ENCODE assay signal across 18 cellular contexts in the genomic region with DNA sequence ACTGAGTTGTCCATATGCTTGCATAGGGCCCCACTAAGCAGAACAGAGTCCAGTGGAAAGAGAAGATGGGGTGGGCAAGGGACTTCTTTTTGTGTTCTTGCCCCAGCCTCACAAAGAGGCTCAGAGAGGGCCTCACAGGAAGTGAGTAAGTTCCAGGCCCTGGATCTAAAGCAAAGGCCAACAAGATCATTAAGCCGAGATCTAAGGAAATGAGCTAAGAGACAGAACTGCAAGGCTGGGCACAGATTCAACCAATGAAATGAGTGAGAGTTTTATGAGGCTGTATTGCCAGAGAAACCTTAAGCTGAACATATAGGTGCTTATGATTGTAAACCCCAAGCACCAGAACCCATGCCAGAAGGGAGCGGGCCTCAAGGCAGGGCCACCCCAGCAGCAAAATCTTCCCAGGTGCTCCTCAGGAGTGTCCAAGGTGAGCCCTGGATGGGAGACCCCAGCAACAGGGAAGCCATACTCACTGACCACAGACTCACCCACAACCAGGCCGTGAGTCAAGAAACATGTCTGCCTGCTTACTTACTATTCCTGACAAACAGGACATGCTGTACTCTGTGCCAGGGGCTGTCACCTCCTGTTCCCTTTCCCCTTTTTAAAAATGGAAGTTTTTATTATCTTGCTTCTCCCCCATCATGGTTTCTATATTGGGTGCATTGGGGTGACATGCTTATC. TPM values are rescaled to one million over a fixed set of nuclear protein-coding genes. Genes with fewer than 3 reads are reported as not detected.
A peak's percentile ranks its signal among the peaks of the same experiment; 100 is the strongest.
DNase-seq lines count a peak whose midpoint lies in the region; ATAC-seq, FAIRE-seq and TF ChIP-seq lines count a peak whose summit lies in the region.
"Had no signal": no experiment of that assay in that cellular context is flagged by ENCODE, and none has a peak within 500 bp of the region (broad histone marks: within the 10 kb centered on the region; RNA-seq: fewer than 3 reads in every experiment).

No MANE protein-coding gene starts in this region.

- H3K27me3 Mint-ChIP-seq in astrocyte (ENCODE audit: low read depth, unreplicated experiment) = peaks cover 3% of the 10 kb centered on the region

- no peak overlapping the region for H3K9ac ChIP-seq in astrocyte (ENCODE audit: low read length)

- peak; percentile 29 for FAIRE-seq in astrocyte (lab: Jason Lieb, UNC)

- TF ChIP-seq CTCF in astrocyte (IDR thresholded peaks at IDR 0.05; ENCODE audit: insufficient read depth, low read depth, low read length) = no peak

- H3K4me3 ChIP-seq in astrocyte (ENCODE audit: insufficient read depth, low read depth, low read length) = no peak overlapping the region
- H3K4me3 ChIP-seq: left lung, sigmoid colon had no signal

- H3K4me2 ChIP-seq in astrocyte (ENCODE audit: low read length) = peak overlapping the region; percentile 23

- no peak overlapping the region for H3K27ac ChIP-seq in astrocyte (ENCODE audit: low read depth, low read length)
- H3K27ac ChIP-seq: left lung, sigmoid colon, VCaP had no signal

- H3K9me3 Mint-ChIP-seq in astrocyte (ENCODE audit: unreplicated experiment) = no peaks in the 10 kb centered on the region

- no peaks in the 10 kb centered on the region for H4K20me1 ChIP-seq in astrocyte (ENCODE audit: insufficient read depth, low read length)

- no peak overlapping the region for H3K4me3 Mint-ChIP-seq in astrocyte (ENCODE audit: unreplicated experiment)
- H3K4me3 Mint-ChIP-seq: CD4-positive, CD25-positive, alpha-beta regulatory T cell had no signal

- H3K27me3 ChIP-seq in astrocyte (ENCODE audit: insufficient read depth, low read length) = no peaks in the 10 kb centered on the region
- H3K27me3 ChIP-seq: left lung, sigmoid colon had no signal

- H3K36me3 ChIP-seq in astrocyte (ENCODE audit: insufficient read depth, low read length) = no peaks in the 10 kb centered on the region
- H3K36me3 ChIP-seq: left lung, sigmoid colon had no signal

- no peaks in the 10 kb centered on the region for H3K9me3 ChIP-seq in astrocyte (ENCODE audit: insufficient read depth, low read depth, low read length)
- H3K9me3 ChIP-seq: left lung, sigmoid colon had no signal

- no peaks in the 10 kb centered on the region for H3K36me3 Mint-ChIP-seq in astrocyte (ENCODE audit: low read depth, unreplicated experiment)
- H3K36me3 Mint-ChIP-seq: CD4-positive, CD25-positive, alpha-beta regulatory T cell had no signal

- H3K4me1 ChIP-seq in astrocyte (ENCODE audit: insufficient read depth, low read length) = peaks cover 14% of the 10 kb centered on the region
- H3K4me1 ChIP-seq: left lung, sigmoid colon had no signal

- peak; percentile 35 for DNase-seq in COLO829 (ENCODE audit: low spot score)
- peak; percentile 25 for DNase-seq in HS-5 (ENCODE audit: low read depth)
- no peak for DNase-seq in astrocyte (ENCODE audit: low read depth)
- peak; percentile 47 for DNase-seq in kidney tubule cell (ENCODE audit: low spot score)
- DNase-seq in LoVo (ENCODE audit: low spot score) = no peak
- DNase-seq in activated CD4-positive, alpha-beta T cell treated with anti-CD3 and anti-CD28 coated beads for 1 hour = no peak
- DNase-seq: activated CD8-positive, alpha-beta memory T cell treated with anti-CD3 and anti-CD28 coated beads, Interleukin-2, amount 50 U/mL, for 48 hours; effector CD4-positive, alpha-beta T cell; head of caudate nucleus; left lung; NCI-H146; NCI-H510A treated with DMSO at 0.1 percent for 48 hours; SHP77 treated with DMSO at 0.1 percent for 48 hours; sigmoid colon had no signal

- peaks cover 2% of the 10 kb centered on the region for H3K4me1 Mint-ChIP-seq in astrocyte (ENCODE audit: low read depth, unreplicated experiment)

- ATAC-seq in GM19467 (IDR thresholded peaks at IDR 0.05; ENCODE audit: unreplicated experiment) (no peak), HG03565 (IDR thresholded peaks at IDR 0.05; ENCODE audit: unreplicated experiment) (no peak)
- ATAC-seq: left lung had no signal

- peak overlapping the region; percentile 65 for H2AFZ ChIP-seq in astrocyte (ENCODE audit: low read depth, low read length)

- H3K27ac Mint-ChIP-seq in astrocyte (ENCODE audit: unreplicated experiment) = no peak overlapping the region
- H3K27ac Mint-ChIP-seq: CD4-positive, CD25-positive, alpha-beta regulatory T cell had no signal

- no peaks in the 10 kb centered on the region for H3K79me2 ChIP-seq in astrocyte (ENCODE audit: insufficient read depth, low read length)

RNA-seq across cellular contexts. Expression of gene SLC14A1, which starts 40.2 kb away (rescaled TPM):
- not detected in 2 replicates for total RNA-seq in astrocyte

Comparison
In these comparisons a context has a peak if more than half of its experiments do, and no peak if none do; other contexts are left out.
1. DNase-seq: peak in COLO829 (single experiment), HS-5 (single experiment) and kidney tubule cell (single experiment); none in astrocyte (single experiment), LoVo (single experiment) and activated CD4-positive, alpha-beta T cell treated with anti-CD3 and anti-CD28 coated beads for 1 hour (single experiment).